16 cellular contexts compared by ENCODE assay signal in genomic region chr6:144027927-144028587, GRCh38.
"Had no signal": no experiment of that assay in that cellular context is flagged by ENCODE, and none has a peak within 500 bp of the region (broad histone marks: within the 10 kb centered on the region; RNA-seq: fewer than 3 reads in every experiment).

No MANE protein-coding gene starts in this region.

- H3K36me3 ChIP-seq: breast epithelium, esophagus squamous epithelium, left ventricle myocardium inferior, sigmoid colon, uterus, WERI-Rb-1 had no signal

- H3K9me3 ChIP-seq: esophagus squamous epithelium, left ventricle myocardium inferior, uterus had no signal

- H3K4me1 ChIP-seq: breast epithelium, esophagus squamous epithelium, left ventricle myocardium inferior, sigmoid colon, uterus had no signal

- H3K27me3 ChIP-seq: breast epithelium, esophagus squamous epithelium, sigmoid colon, uterus had no signal

- H3K4me3 ChIP-seq: breast epithelium, esophagus squamous epithelium, left ventricle myocardium inferior, sigmoid colon, uterus had no signal

- DNase-seq: activated CD4-positive, alpha-beta memory T cell treated with anti-CD3 and anti-CD28 coated beads, Interleukin-2, amount 10 ng/mL, durations not matched to agents 7 days and 5 days; activated CD4-positive, alpha-beta T cell treated with anti-CD3 and anti-CD28 coated beads for 36 hours; activated gamma-delta T cell treated with Interleukin-2 at 50 U/mL for 16 hours; activated naive CD8-positive, alpha-beta T cell treated with anti-CD3 and anti-CD28 coated beads, Interleukin-2, amount 10 ng/mL, durations not matched to agents 7 days and 5 days; activated T-cell treated with anti-CD3 and anti-CD28 coated beads, Interleukin-2, amount 50 U/mL, for 72 hours; anterior cingulate cortex; esophagus squamous epithelium; foreskin fibroblast; head of caudate nucleus; left ventricle myocardium inferior; mesendoderm; sigmoid colon; stimulated activated CD4-positive, alpha-beta T cell treated with anti-CD3 and anti-CD28 coated beads, Interleukin-4, amount 100 ng/mL, for 24 hours; uterus; WERI-Rb-1 had no signal

- ATAC-seq: activated CD4-positive, alpha-beta T cell treated with anti-CD3 and anti-CD28 coated beads for 36 hours; activated T-cell treated with anti-CD3 and anti-CD28 coated beads, Interleukin-2, amount 50 U/mL, for 72 hours had no signal

- H3K27ac ChIP-seq: breast epithelium, esophagus squamous epithelium, left ventricle myocardium inferior, sigmoid colon, uterus, WERI-Rb-1 had no signal
